In the genomic region with DNA sequence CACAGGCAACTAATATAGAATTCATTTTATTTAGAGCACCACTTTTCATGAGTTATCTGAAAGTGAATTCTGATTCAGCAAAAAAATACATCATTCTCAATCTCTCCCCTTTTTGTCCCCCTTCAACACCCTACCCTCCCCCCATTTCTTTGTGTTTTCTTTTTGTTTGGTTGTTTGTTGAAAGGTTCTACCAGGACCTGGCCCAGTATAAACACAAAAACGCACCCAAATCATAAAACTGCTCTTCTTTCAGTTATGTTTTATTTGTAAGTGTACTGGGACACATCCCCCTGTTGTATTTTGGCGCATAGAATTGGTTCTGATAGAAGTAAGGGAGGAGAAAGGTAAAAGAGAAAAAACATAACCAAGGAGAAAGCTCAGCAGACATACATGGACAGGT, we compare ENCODE assay signal across 1 cellular context.
TF ChIP-seq lines count a peak whose summit lies in the region.

No MANE protein-coding gene starts in this region.

TF ChIP-seq in SK-N-SH treated with all-trans-retinoic acid at 6 μM for 48 hours, 23 proteins besides CTCF, POLR2A, EP300 and RAD21 (continued from another document):
- TF ChIP-seq, protein P1, sequence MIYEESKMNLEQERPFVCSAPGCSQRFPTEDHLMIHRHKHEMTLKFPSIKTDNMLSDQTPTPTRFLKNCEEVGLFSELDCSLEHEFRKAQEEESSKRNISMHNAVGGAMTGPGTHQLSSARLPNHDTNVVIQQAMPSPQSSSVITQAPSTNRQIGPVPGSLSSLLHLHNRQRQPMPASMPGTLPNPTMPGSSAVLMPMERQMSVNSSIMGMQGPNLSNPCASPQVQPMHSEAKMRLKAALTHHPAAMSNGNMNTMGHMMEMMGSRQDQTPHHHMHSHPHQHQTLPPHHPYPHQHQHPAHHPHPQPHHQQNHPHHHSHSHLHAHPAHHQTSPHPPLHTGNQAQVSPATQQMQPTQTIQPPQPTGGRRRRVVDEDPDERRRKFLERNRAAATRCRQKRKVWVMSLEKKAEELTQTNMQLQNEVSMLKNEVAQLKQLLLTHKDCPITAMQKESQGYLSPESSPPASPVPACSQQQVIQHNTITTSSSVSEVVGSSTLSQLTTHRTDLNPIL (CRISPR knock-in tag; IDR thresholded peaks at IDR 0.05; ENCODE audit: low read depth) = no peak
- TF ChIP-seq ISL1 (CRISPR knock-in tag; IDR thresholded peaks at IDR 0.05) = no peak
- no peak for TF ChIP-seq ARNTL (CRISPR knock-in tag; IDR thresholded peaks at IDR 0.05; ENCODE audit: borderline replicate concordance, low read depth)
